8 cellular contexts compared by ENCODE assay signal in the genomic region with DNA sequence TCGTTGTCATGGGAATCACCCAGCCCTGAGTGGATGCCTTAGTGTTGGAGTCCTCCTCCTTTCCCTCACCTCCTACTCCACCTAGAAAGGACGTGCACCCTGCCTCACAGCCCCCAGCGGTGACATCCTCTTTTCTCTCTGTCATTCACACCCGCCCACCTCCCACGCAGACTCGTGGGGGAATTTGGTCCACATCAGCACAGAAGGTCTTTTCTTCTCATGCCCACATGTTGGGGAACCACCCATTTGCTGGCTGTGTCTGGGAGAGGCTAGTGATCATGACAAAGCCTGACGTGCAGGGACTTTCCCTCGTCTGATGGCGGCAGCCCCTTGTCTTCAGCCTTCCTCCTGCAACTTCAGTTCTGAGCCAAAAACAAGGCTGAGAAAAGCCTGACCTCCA.
DNase-seq lines count a peak whose midpoint lies in the region; ATAC-seq, FAIRE-seq and TF ChIP-seq lines count a peak whose summit lies in the region.

No MANE protein-coding gene starts in this region.

- peaks cover 9% of the 10 kb centered on the region for H3K27me3 Mint-ChIP-seq in activated CD8-positive, alpha-beta memory T cell treated with anti-CD3 and anti-CD28 coated beads, Interleukin-2, amount 10 ng/mL, durations not matched to agents 7 days and 5 days
- no peaks in the 10 kb centered on the region for H3K27me3 Mint-ChIP-seq in glutamatergic neuron (ENCODE audit: unreplicated experiment)
- H3K27me3 Mint-ChIP-seq in progenitor cell of endocrine pancreas, result peaks cover 9% of the 10 kb centered on the region

- no peak for TF ChIP-seq CTCF in glutamatergic neuron (IDR thresholded peaks at IDR 0.05; ENCODE audit: partially characterized antibody, unreplicated experiment)
- TF ChIP-seq CTCF in progenitor cell of endocrine pancreas (IDR thresholded peaks at IDR 0.05; ENCODE audit: unreplicated experiment), result no peak
- no peak for TF ChIP-seq CTCF in kidney (IDR thresholded peaks at IDR 0.05; ENCODE audit: borderline replicate concordance, extremely low read depth, insufficient read depth)

- H3K27ac ChIP-seq in kidney (ENCODE audit: low read depth in 2 of 2, low read length in 2 of 2), result no peak overlapping the region

- no peaks in the 10 kb centered on the region for H3K9me3 ChIP-seq in kidney (ENCODE audit: control insufficient read depth in 1 of 2, low read length in 2 of 2)

- peak overlapping the region; percentile 31 for H3K27ac Mint-ChIP-seq in activated CD8-positive, alpha-beta memory T cell treated with anti-CD3 and anti-CD28 coated beads, Interleukin-2, amount 10 ng/mL, durations not matched to agents 7 days and 5 days
- H3K27ac Mint-ChIP-seq in glutamatergic neuron (ENCODE audit: unreplicated experiment) (no peak overlapping the region), progenitor cell of endocrine pancreas (no peak overlapping the region)

- peak; percentile 65 for TF ChIP-seq POLR2A in GM19193 (IDR thresholded peaks at IDR 0.05; ENCODE audit: extremely low read depth, insufficient read depth, insufficient read length)

- peak; percentile 65 for ATAC-seq in HG03097 (IDR thresholded peaks at IDR 0.05; ENCODE audit: low FRiP score, unreplicated experiment)
- ATAC-seq in activated CD8-positive, alpha-beta memory T cell treated with anti-CD3 and anti-CD28 coated beads, Interleukin-2, amount 10 ng/mL, durations not matched to agents 7 days and 5 days, result peak; percentile 76

- CTCF ChIA-PET in activated CD8-positive, alpha-beta memory T cell treated with anti-CD3 and anti-CD28 coated beads, Interleukin-2, amount 10 ng/mL, durations not matched to agents 7 days and 5 days (lab: Charles Lee), result no interaction called here

- no peak overlapping the region for H3K4me3 Mint-ChIP-seq in activated CD8-positive, alpha-beta memory T cell treated with anti-CD3 and anti-CD28 coated beads, Interleukin-2, amount 10 ng/mL, durations not matched to agents 7 days and 5 days
- H3K4me3 Mint-ChIP-seq in glutamatergic neuron (ENCODE audit: unreplicated experiment) (no peak overlapping the region), progenitor cell of endocrine pancreas (ENCODE audit: low read depth) (no peak overlapping the region)

- peaks cover 25% of the 10 kb centered on the region for H3K4me1 Mint-ChIP-seq in activated CD8-positive, alpha-beta memory T cell treated with anti-CD3 and anti-CD28 coated beads, Interleukin-2, amount 10 ng/mL, durations not matched to agents 7 days and 5 days
- H3K4me1 Mint-ChIP-seq in glutamatergic neuron (ENCODE audit: low read depth, unreplicated experiment) (no peaks in the 10 kb centered on the region), progenitor cell of endocrine pancreas (ENCODE audit: low read depth) (peaks cover 12% of the 10 kb centered on the region)

- no peaks in the 10 kb centered on the region for H3K4me1 ChIP-seq in kidney (ENCODE audit: control insufficient read depth in 1 of 2, insufficient read depth in 1 of 2, low read depth in 1 of 2, low read length in 2 of 2)

- intact Hi-C loops in kidney (cut with DNase I), result no loop called here

- no peak for FAIRE-seq in kidney (lab: Jason Lieb, UNC)

- no peaks in the 10 kb centered on the region for H3K36me3 Mint-ChIP-seq in activated CD8-positive, alpha-beta memory T cell treated with anti-CD3 and anti-CD28 coated beads, Interleukin-2, amount 10 ng/mL, durations not matched to agents 7 days and 5 days
- H3K36me3 Mint-ChIP-seq in glutamatergic neuron (ENCODE audit: unreplicated experiment), result no peaks in the 10 kb centered on the region
- H3K36me3 Mint-ChIP-seq in progenitor cell of endocrine pancreas (ENCODE audit: insufficient read depth), result no peaks in the 10 kb centered on the region

- no peaks in the 10 kb centered on the region for H3K36me3 ChIP-seq in kidney (ENCODE audit: control insufficient read depth in 1 of 2, insufficient read depth in 2 of 2, low read length in 2 of 2)

- no peak overlapping the region for H3K4me3 ChIP-seq in kidney (ENCODE audit: low read length in 2 of 2)

- peak; percentile 76 for DNase-seq in activated CD8-positive, alpha-beta memory T cell treated with anti-CD3 and anti-CD28 coated beads, Interleukin-2, amount 10 ng/mL, durations not matched to agents 7 days and 5 days
- DNase-seq in stimulated activated CD4-positive, alpha-beta T cell treated with anti-CD3 and anti-CD28 coated beads, Interleukin-12 subunit alpha, Interleukin-12 subunit beta, amount 100 ng/mL, for 4 hours, result peak; percentile 72
- DNase-seq in glutamatergic neuron (no peak), progenitor cell of endocrine pancreas (ENCODE audit: low spot score, unreplicated experiment) (no peak), kidney (no peak), HCEC 1CT (no peak)

- H3K9me3 Mint-ChIP-seq in activated CD8-positive, alpha-beta memory T cell treated with anti-CD3 and anti-CD28 coated beads, Interleukin-2, amount 10 ng/mL, durations not matched to agents 7 days and 5 days (ENCODE audit: low read depth), result no peaks in the 10 kb centered on the region
- no peaks in the 10 kb centered on the region for H3K9me3 Mint-ChIP-seq in glutamatergic neuron (ENCODE audit: unreplicated experiment)
- H3K9me3 Mint-ChIP-seq in progenitor cell of endocrine pancreas (ENCODE audit: low read depth), result peaks cover 2% of the 10 kb centered on the region

- no peak overlapping the region for H3K9ac ChIP-seq in kidney (ENCODE audit: low read length in 2 of 2)

Comparison
In these comparisons a context has a peak if more than half of its experiments do, and no peak if none do; other contexts are left out.
1. DNase-seq: peak in activated CD8-positive, alpha-beta memory T cell treated with anti-CD3 and anti-CD28 coated beads, Interleukin-2, amount 10 ng/mL, durations not matched to agents 7 days and 5 days (single experiment) and stimulated activated CD4-positive, alpha-beta T cell treated with anti-CD3 and anti-CD28 coated beads, Interleukin-12 subunit alpha, Interleukin-12 subunit beta, amount 100 ng/mL, for 4 hours (single experiment); none in glutamatergic neuron (single experiment), progenitor cell of endocrine pancreas (single experiment), kidney (single experiment) and HCEC 1CT (single experiment).